In genomic region chr13:39039033-39039432, GRCh38 we compare ENCODE assay signal across 8 cellular contexts. TPM values are rescaled to one million over a fixed set of nuclear protein-coding genes. Genes with fewer than 3 reads are reported as not detected.
DNase-seq lines count a peak whose midpoint lies in the region; ATAC-seq and TF ChIP-seq lines count a peak whose summit lies in the region.

No MANE protein-coding gene starts in this region.

- CTCF ChIA-PET in activated CD4-positive, alpha-beta memory T cell treated with anti-CD3 and anti-CD28 coated beads, Interleukin-2, amount 10 ng/mL, durations not matched to agents 7 days and 5 days (lab: Charles Lee) = interaction anchor here (1.1 to 3.9 kb wide), 2 partner anchors 22 to 638 kb away, joined by 3 to 18 read pairs; no protein-coding TSS in a partner anchor

- H3K27me3 ChIP-seq in iPS-20b (ENCODE audit: insufficient read depth, low read length) (no peaks in the 10 kb centered on the region), thyroid gland (no peaks in the 10 kb centered on the region)

- ATAC-seq in HG03175 (IDR thresholded peaks at IDR 0.05; ENCODE audit: unreplicated experiment) (no peak), HG03442 (IDR thresholded peaks at IDR 0.05; ENCODE audit: unreplicated experiment) (no peak), GM18517 (IDR thresholded peaks at IDR 0.05; ENCODE audit: unreplicated experiment) (no peak)

- intact Hi-C loops in thyroid gland (cut with DNase I) = no loop called here

- H3K27ac ChIP-seq in iPS-20b (ENCODE audit: low read length) (no peak overlapping the region), thyroid gland (peak overlapping the region in 2 of 3 donors; percentile 55 to 72)

- H3K4me1 Mint-ChIP-seq in activated T-cell treated with anti-CD3 and anti-CD28 coated beads, Interleukin-2, amount 50 U/mL, for 24 hours (ENCODE audit: low read depth) = peaks cover 46% of the 10 kb centered on the region
- H3K4me1 Mint-ChIP-seq in activated CD4-positive, alpha-beta memory T cell treated with anti-CD3 and anti-CD28 coated beads, Interleukin-2, amount 10 ng/mL, durations not matched to agents 7 days and 5 days = peaks cover 51% of the 10 kb centered on the region

- POLR2A ChIA-PET in activated CD4-positive, alpha-beta memory T cell treated with anti-CD3 and anti-CD28 coated beads, Interleukin-2, amount 10 ng/mL, durations not matched to agents 7 days and 5 days (lab: Charles Lee) = interaction anchor here (0.6 to 4.1 kb wide), 8 partner anchors 9 to 1873 kb away, joined by 3 to 28 read pairs (median 7); no protein-coding TSS in a partner anchor

- H3K9me3 Mint-ChIP-seq in activated T-cell treated with anti-CD3 and anti-CD28 coated beads, Interleukin-2, amount 50 U/mL, for 24 hours = no peaks in the 10 kb centered on the region
- H3K9me3 Mint-ChIP-seq in activated CD4-positive, alpha-beta memory T cell treated with anti-CD3 and anti-CD28 coated beads, Interleukin-2, amount 10 ng/mL, durations not matched to agents 7 days and 5 days = no peaks in the 10 kb centered on the region

- peaks cover 62% of the 10 kb centered on the region for H3K36me3 Mint-ChIP-seq in activated T-cell treated with anti-CD3 and anti-CD28 coated beads, Interleukin-2, amount 50 U/mL, for 24 hours (ENCODE audit: low read depth)
- H3K36me3 Mint-ChIP-seq in activated CD4-positive, alpha-beta memory T cell treated with anti-CD3 and anti-CD28 coated beads, Interleukin-2, amount 10 ng/mL, durations not matched to agents 7 days and 5 days (ENCODE audit: low read depth) = peaks cover 22% of the 10 kb centered on the region

- peak overlapping the region; percentile 86 for H3K4me3 ChIP-seq in iPS-20b (ENCODE audit: low read length)
- H3K4me3 ChIP-seq in thyroid gland (replicated peaks in 1 of 3) = peak overlapping the region in 2 of 3 donors; percentile 82 to 99

- H3K4me3 Mint-ChIP-seq in activated T-cell treated with anti-CD3 and anti-CD28 coated beads, Interleukin-2, amount 50 U/mL, for 24 hours = peak overlapping the region; percentile 92
- peak overlapping the region; percentile 87 for H3K4me3 Mint-ChIP-seq in activated CD4-positive, alpha-beta memory T cell treated with anti-CD3 and anti-CD28 coated beads, Interleukin-2, amount 10 ng/mL, durations not matched to agents 7 days and 5 days

- H3K9ac ChIP-seq in iPS-20b (ENCODE audit: low read depth, low read length) = peak overlapping the region; percentile 96; the same call in 1 of the 2 replicates

- no peaks in the 10 kb centered on the region for H3K9me3 ChIP-seq in iPS-20b (ENCODE audit: insufficient read depth, low read depth, low read length)
- H3K9me3 ChIP-seq in thyroid gland = no peaks in the 10 kb centered on the region

- H3K27ac Mint-ChIP-seq in activated T-cell treated with anti-CD3 and anti-CD28 coated beads, Interleukin-2, amount 50 U/mL, for 24 hours = peak overlapping the region; percentile 98
- peak overlapping the region; percentile 93 for H3K27ac Mint-ChIP-seq in activated CD4-positive, alpha-beta memory T cell treated with anti-CD3 and anti-CD28 coated beads, Interleukin-2, amount 10 ng/mL, durations not matched to agents 7 days and 5 days

- DNase-seq in activated T-cell treated with anti-CD3 and anti-CD28 coated beads, Interleukin-2, amount 50 U/mL, for 24 hours = no peak
- DNase-seq in activated T-cell treated with anti-CD3 and anti-CD28 coated beads, Interleukin-2, amount 50 U/mL, for 48 hours = no peak
- DNase-seq in activated CD4-positive, alpha-beta memory T cell treated with anti-CD3 and anti-CD28 coated beads, Interleukin-2, amount 10 ng/mL, durations not matched to agents 7 days and 5 days = no peak
- no peak for DNase-seq in thyroid gland

- no peaks in the 10 kb centered on the region for H3K27me3 Mint-ChIP-seq in activated T-cell treated with anti-CD3 and anti-CD28 coated beads, Interleukin-2, amount 50 U/mL, for 24 hours
- H3K27me3 Mint-ChIP-seq in activated CD4-positive, alpha-beta memory T cell treated with anti-CD3 and anti-CD28 coated beads, Interleukin-2, amount 10 ng/mL, durations not matched to agents 7 days and 5 days = no peaks in the 10 kb centered on the region

- TF ChIP-seq POLR2A in thyroid gland (IDR thresholded peaks at IDR 0.05) = no peak

- TF ChIP-seq CTCF in thyroid gland (IDR thresholded peaks at IDR 0.05) = no peak

- 20 to 25% methylated on average over 7 of the region's 7 CpGs for WGBS in thyroid gland, 2 donors

- H3K4me1 ChIP-seq in iPS-20b (ENCODE audit: insufficient read depth, low read length) = peaks cover 14% of the 10 kb centered on the region; the same call in 1 of the 2 replicates
- H3K4me1 ChIP-seq in thyroid gland = peaks cover 15 to 33% of the 10 kb centered on the region in 2 donors

- H3K36me3 ChIP-seq in iPS-20b (ENCODE audit: insufficient read depth, low read depth, low read length) = peaks cover 6% of the 10 kb centered on the region
- H3K36me3 ChIP-seq in thyroid gland = no peaks in the 10 kb centered on the region

RNA-seq across cellular contexts. Expression of gene NHLRC3, which starts 0.8 kb away (rescaled TPM):
- 10 to 100 TPM; 25.5 to 25.9 TPM for total RNA-seq in activated CD4-positive, alpha-beta memory T cell treated with anti-CD3 and anti-CD28 coated beads, Interleukin-2, amount 10 ng/mL, durations not matched to agents 7 days and 5 days
- total RNA-seq in thyroid gland = 10 to 100 TPM; 31.0 to 46.4 (median 38.5) TPM

RNA-seq across cellular contexts. Expression of gene PROSER1, which starts 1.1 kb away (rescaled TPM):
- total RNA-seq in activated CD4-positive, alpha-beta memory T cell treated with anti-CD3 and anti-CD28 coated beads, Interleukin-2, amount 10 ng/mL, durations not matched to agents 7 days and 5 days = 10 to 100 TPM; 53.2 to 60.7 TPM
- total RNA-seq in thyroid gland = 10 to 100 TPM; 22.7 to 63.6 (median 30.7) TPM

RNA-seq across cellular contexts. Expression of gene STOML3, which starts 48.4 kb away (rescaled TPM):
- not detected for total RNA-seq in activated CD4-positive, alpha-beta memory T cell treated with anti-CD3 and anti-CD28 coated beads, Interleukin-2, amount 10 ng/mL, durations not matched to agents 7 days and 5 days
- total RNA-seq in thyroid gland = not detected
